8 cellular contexts compared by ENCODE assay signal in the genomic region with DNA sequence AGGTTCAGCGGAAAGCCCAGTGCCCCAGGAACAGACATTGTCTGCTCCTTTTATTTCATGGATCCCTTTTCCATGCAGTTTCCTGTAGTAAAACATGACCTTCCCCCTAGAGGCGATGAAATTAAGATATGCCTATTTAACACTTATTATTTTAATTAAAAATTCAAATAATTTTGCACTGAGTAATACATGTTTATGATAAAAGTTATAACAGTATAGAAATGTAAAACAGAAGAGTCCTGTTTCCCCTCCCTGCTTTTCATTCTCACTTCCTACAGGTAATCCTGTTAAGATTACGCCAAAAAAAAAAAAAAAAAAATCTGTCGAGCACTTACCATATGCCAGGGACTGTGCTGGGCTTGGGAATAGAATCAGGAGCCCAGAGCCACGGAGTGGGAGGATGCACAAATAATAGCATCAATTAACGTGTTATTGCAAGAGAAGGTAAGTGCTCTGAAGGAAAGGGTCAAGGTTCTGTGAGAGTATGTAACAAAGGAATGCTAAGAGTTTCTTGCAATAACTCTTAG. TPM values are rescaled to one million over a fixed set of nuclear protein-coding genes. Genes with fewer than 3 reads are reported as not detected.
A peak's percentile ranks its signal among the peaks of the same experiment; 100 is the strongest.
DNase-seq lines count a peak whose midpoint lies in the region; ATAC-seq, FAIRE-seq and TF ChIP-seq lines count a peak whose summit lies in the region.

No MANE protein-coding gene starts in this region.

- 4 to 9% methylated on average over 6 of the region's 6 CpGs for WGBS in tibial nerve, 2 donors

- peak overlapping the region in 1 of 2 donors; percentile 77 for H3K4me3 ChIP-seq in kidney (ENCODE audit: low read length in 2 of 2)
- H3K4me3 ChIP-seq in tibial nerve, result peak overlapping the region; percentile 38 to 90 (median 73)

- peak overlapping the region; percentile 86 for H3K4me3 Mint-ChIP-seq in activated naive CD4-positive, alpha-beta T cell treated with anti-CD3 and anti-CD28 coated beads, Interleukin-2, amount 10 ng/mL, durations not matched to agents 7 days and 5 days
- H3K4me3 Mint-ChIP-seq in activated T-helper 1 cell treated with anti-CD3 and anti-CD28 coated beads, Interleukin-12 subunit alpha, Interleukin-12 subunit beta, Interleukin-2, Interleukin-4 antibody, amounts not matched to agents 30 ng/mL and 10 ng/mL and 1 ng/mL, durations not matched to agents 14 hours and 24 hours and 36 hours, result peak overlapping the region; percentile 93

- H3K4me1 ChIP-seq in kidney (ENCODE audit: control insufficient read depth in 1 of 2, insufficient read depth in 1 of 2, low read depth in 1 of 2, low read length in 2 of 2) (peaks cover 7 to 22% of the 10 kb centered on the region in 2 donors), tibial nerve (peaks cover 0 to 27% (median 8%) of the 10 kb centered on the region in 4 donors)

- H3K9ac ChIP-seq in kidney (ENCODE audit: low read length in 2 of 2), result no peak overlapping the region

- CTCF ChIA-PET in activated naive CD4-positive, alpha-beta T cell treated with anti-CD3 and anti-CD28 coated beads, Interleukin-2, amount 10 ng/mL, durations not matched to agents 7 days and 5 days (lab: Charles Lee), result interaction anchor here (0.8 to 2.0 kb wide), 9 partner anchors 9 to 150 kb away, joined by 3 to 11 read pairs (median 4); partner anchors contain the start of genes C12orf57, C1R and RNU7-1

- H3K27me3 ChIP-seq in tibial nerve, result no peaks in the 10 kb centered on the region

- H3K27me3 Mint-ChIP-seq in activated naive CD4-positive, alpha-beta T cell treated with anti-CD3 and anti-CD28 coated beads, Interleukin-2, amount 10 ng/mL, durations not matched to agents 7 days and 5 days, result peaks cover 4% of the 10 kb centered on the region
- H3K27me3 Mint-ChIP-seq in activated T-helper 1 cell treated with anti-CD3 and anti-CD28 coated beads, Interleukin-12 subunit alpha, Interleukin-12 subunit beta, Interleukin-2, Interleukin-4 antibody, amounts not matched to agents 30 ng/mL and 10 ng/mL and 1 ng/mL, durations not matched to agents 14 hours and 24 hours and 36 hours (ENCODE audit: insufficient read depth), result no peaks in the 10 kb centered on the region

- peak overlapping the region; percentile 87 for H3K27ac Mint-ChIP-seq in activated naive CD4-positive, alpha-beta T cell treated with anti-CD3 and anti-CD28 coated beads, Interleukin-2, amount 10 ng/mL, durations not matched to agents 7 days and 5 days
- peak overlapping the region; percentile 95 for H3K27ac Mint-ChIP-seq in activated T-helper 1 cell treated with anti-CD3 and anti-CD28 coated beads, Interleukin-12 subunit alpha, Interleukin-12 subunit beta, Interleukin-2, Interleukin-4 antibody, amounts not matched to agents 30 ng/mL and 10 ng/mL and 1 ng/mL, durations not matched to agents 14 hours and 24 hours and 36 hours

- no peak for ATAC-seq in HG02973 (IDR thresholded peaks at IDR 0.05; ENCODE audit: unreplicated experiment)
- no peak for ATAC-seq in GM18517 (IDR thresholded peaks at IDR 0.05; ENCODE audit: unreplicated experiment)

- no peak for TF ChIP-seq EP300 in tibial nerve (IDR thresholded peaks at IDR 0.05)

- H3K9me3 Mint-ChIP-seq in activated naive CD4-positive, alpha-beta T cell treated with anti-CD3 and anti-CD28 coated beads, Interleukin-2, amount 10 ng/mL, durations not matched to agents 7 days and 5 days, result no peaks in the 10 kb centered on the region
- H3K9me3 Mint-ChIP-seq in activated T-helper 1 cell treated with anti-CD3 and anti-CD28 coated beads, Interleukin-12 subunit alpha, Interleukin-12 subunit beta, Interleukin-2, Interleukin-4 antibody, amounts not matched to agents 30 ng/mL and 10 ng/mL and 1 ng/mL, durations not matched to agents 14 hours and 24 hours and 36 hours, result no peaks in the 10 kb centered on the region

- FAIRE-seq in kidney (lab: Jason Lieb, UNC), result peak; percentile 23

- H3K9me3 ChIP-seq in kidney (ENCODE audit: control insufficient read depth in 1 of 2, low read length in 2 of 2) (no peaks in the 10 kb centered on the region), tibial nerve (no peaks in the 10 kb centered on the region)

- H3K27ac ChIP-seq in kidney (ENCODE audit: low read depth in 2 of 2, low read length in 2 of 2), result peak overlapping the region; percentile 91 to 97
- H3K27ac ChIP-seq in tibial nerve, result peak overlapping the region in 3 of 4 donors; percentile 48 to 93 (median 89)

- TF ChIP-seq CTCF in kidney (IDR thresholded peaks at IDR 0.05; ENCODE audit: borderline replicate concordance, extremely low read depth, insufficient read depth) (no peak), tibial nerve (IDR thresholded peaks at IDR 0.05) (no peak)

- H3K36me3 ChIP-seq in kidney (ENCODE audit: control insufficient read depth in 1 of 2, insufficient read depth in 2 of 2, low read length in 2 of 2), result no peaks in the 10 kb centered on the region
- peaks cover 0 to 4% (median 0%) of the 10 kb centered on the region in 3 donors for H3K36me3 ChIP-seq in tibial nerve

- no peak for TF ChIP-seq POLR2A in tibial nerve (IDR thresholded peaks at IDR 0.05)

- H3K4me1 Mint-ChIP-seq in activated naive CD4-positive, alpha-beta T cell treated with anti-CD3 and anti-CD28 coated beads, Interleukin-2, amount 10 ng/mL, durations not matched to agents 7 days and 5 days, result peaks cover 29% of the 10 kb centered on the region
- peaks cover 30% of the 10 kb centered on the region for H3K4me1 Mint-ChIP-seq in activated T-helper 1 cell treated with anti-CD3 and anti-CD28 coated beads, Interleukin-12 subunit alpha, Interleukin-12 subunit beta, Interleukin-2, Interleukin-4 antibody, amounts not matched to agents 30 ng/mL and 10 ng/mL and 1 ng/mL, durations not matched to agents 14 hours and 24 hours and 36 hours (ENCODE audit: low read depth)

- DNase-seq in activated naive CD4-positive, alpha-beta T cell treated with anti-CD3 and anti-CD28 coated beads, Interleukin-2, amount 10 ng/mL, durations not matched to agents 7 days and 5 days, result no peak
- no peak for DNase-seq in activated naive CD4-positive, alpha-beta T cell (lab: John Stamatoyannopoulos, UW)
- DNase-seq in activated T-helper 1 cell treated with anti-CD3 and anti-CD28 coated beads, Interleukin-12 subunit alpha, Interleukin-12 subunit beta, Interleukin-2, Interleukin-4 antibody, amounts not matched to agents 30 ng/mL and 10 ng/mL and 1 ng/mL, durations not matched to agents 14 hours and 24 hours and 36 hours (ENCODE audit: low spot score), result no peak
- DNase-seq in kidney, result no peak
- DNase-seq in tibial nerve (ENCODE audit: low spot score in 2 of 2), result no peak
- no peak for DNase-seq in OCI-M2 (lab: John Stamatoyannopoulos, UW; ENCODE audit: unreplicated experiment)

- H3K36me3 Mint-ChIP-seq in activated naive CD4-positive, alpha-beta T cell treated with anti-CD3 and anti-CD28 coated beads, Interleukin-2, amount 10 ng/mL, durations not matched to agents 7 days and 5 days, result peaks cover 5% of the 10 kb centered on the region
- H3K36me3 Mint-ChIP-seq in activated T-helper 1 cell treated with anti-CD3 and anti-CD28 coated beads, Interleukin-12 subunit alpha, Interleukin-12 subunit beta, Interleukin-2, Interleukin-4 antibody, amounts not matched to agents 30 ng/mL and 10 ng/mL and 1 ng/mL, durations not matched to agents 14 hours and 24 hours and 36 hours (ENCODE audit: low read depth), result peaks cover 7% of the 10 kb centered on the region

- intact Hi-C loops in activated T-helper 1 cell treated with anti-CD3 and anti-CD28 coated beads, Interleukin-12 subunit alpha, Interleukin-12 subunit beta, Interleukin-2, Interleukin-4 antibody, amounts not matched to agents 30 ng/mL and 10 ng/mL and 1 ng/mL, durations not matched to agents 14 hours and 24 hours and 36 hours (cut with micrococcal nuclease), result loop anchor here (1.0 to 2.0 kb wide), 3 partner anchors 23 to 74 kb away; partner anchors contain the start of gene C1R
- intact Hi-C loops in kidney (cut with DNase I), result no loop called here

RNA-seq across cellular contexts. Expression of gene LPCAT3, which starts 0.8 kb away (rescaled TPM):
- total RNA-seq in activated T-helper 1 cell treated with anti-CD3 and anti-CD28 coated beads, Interleukin-12 subunit alpha, Interleukin-12 subunit beta, Interleukin-2, Interleukin-4 antibody, amounts not matched to agents 30 ng/mL and 10 ng/mL and 1 ng/mL, durations not matched to agents 14 hours and 24 hours and 36 hours, result 27.9 and 30.0 TPM in 2 replicates
- total RNA-seq in kidney (77.8 TPM), tibial nerve (10 to 100 TPM; 19.7 to 29.7 (median 23.8) TPM)
- 59.2 TPM for polyA plus RNA-seq in kidney (ENCODE audit: insufficient read depth, low read depth, low replicate concordance)

RNA-seq across cellular contexts. Expression of gene C1S, which starts 41.4 kb away (rescaled TPM):
- total RNA-seq in activated T-helper 1 cell treated with anti-CD3 and anti-CD28 coated beads, Interleukin-12 subunit alpha, Interleukin-12 subunit beta, Interleukin-2, Interleukin-4 antibody, amounts not matched to agents 30 ng/mL and 10 ng/mL and 1 ng/mL, durations not matched to agents 14 hours and 24 hours and 36 hours, result 1.6 and 2.4 TPM in 2 replicates
- total RNA-seq in kidney (402 TPM), tibial nerve (1,000 to 10,000 TPM in 1 of 4 donors, 100 to 1,000 TPM in 3; 415 to 1,129 (median 638) TPM)
- polyA plus RNA-seq in kidney (ENCODE audit: insufficient read depth, low read depth, low replicate concordance), result 81.2 TPM

RNA-seq across cellular contexts. Expression of gene EMG1, which starts 48.4 kb away (rescaled TPM):
- total RNA-seq in activated T-helper 1 cell treated with anti-CD3 and anti-CD28 coated beads, Interleukin-12 subunit alpha, Interleukin-12 subunit beta, Interleukin-2, Interleukin-4 antibody, amounts not matched to agents 30 ng/mL and 10 ng/mL and 1 ng/mL, durations not matched to agents 14 hours and 24 hours and 36 hours, result 132 and 134 TPM in 2 replicates
- total RNA-seq in kidney, result 50.3 TPM
- polyA plus RNA-seq in kidney (ENCODE audit: insufficient read depth, low read depth, low replicate concordance), result 74.3 TPM
- 10 to 100 TPM; 27.7 to 37.7 (median 35.9) TPM for total RNA-seq in tibial nerve

RNA-seq across cellular contexts. Expression of gene PHB2, which starts 48.6 kb away (rescaled TPM):
- 456 and 469 TPM in 2 replicates for total RNA-seq in activated T-helper 1 cell treated with anti-CD3 and anti-CD28 coated beads, Interleukin-12 subunit alpha, Interleukin-12 subunit beta, Interleukin-2, Interleukin-4 antibody, amounts not matched to agents 30 ng/mL and 10 ng/mL and 1 ng/mL, durations not matched to agents 14 hours and 24 hours and 36 hours
- total RNA-seq in kidney (141 TPM), tibial nerve (100 to 1,000 TPM; 138 to 178 (median 149) TPM)
- polyA plus RNA-seq in kidney (ENCODE audit: insufficient read depth, low read depth, low replicate concordance), result 222 TPM

Comparison
In these comparisons a context has a peak if more than half of its experiments do, and no peak if none do; other contexts are left out.
1. RNA of gene C1S, which starts 41.4 kb away (total RNA-seq): 415 to 1,129 TPM in tibial nerve and 402 TPM in kidney (single experiment); 1.6 to 2.4 TPM in activated T-helper 1 cell treated with anti-CD3 and anti-CD28 coated beads, Interleukin-12 subunit alpha, Interleukin-12 subunit beta, Interleukin-2, Interleukin-4 antibody, amounts not matched to agents 30 ng/mL and 10 ng/mL and 1 ng/mL, durations not matched to agents 14 hours and 24 hours and 36 hours; every median in the first group is over 100 times any median in the second.